ENCODE assay signal across 24 cellular contexts in the genomic region with DNA sequence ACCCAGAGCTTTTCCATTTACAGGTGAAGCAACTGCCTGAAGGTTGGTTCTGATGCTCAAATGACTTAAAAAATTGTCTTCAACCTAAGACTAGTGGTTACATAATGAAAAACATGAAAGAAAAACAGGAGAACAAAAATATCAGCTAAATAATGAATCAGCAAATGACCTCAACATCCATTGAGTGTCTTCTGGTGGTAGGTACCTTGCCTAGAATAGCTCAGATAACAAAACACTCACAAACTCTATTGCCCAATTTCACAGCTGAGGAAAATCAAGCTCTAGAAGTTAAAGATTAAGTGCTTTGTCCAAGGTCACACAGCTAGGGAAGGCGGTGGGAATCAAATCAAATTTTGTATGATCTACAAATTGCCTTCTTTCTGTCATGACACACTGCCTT.
DNase-seq lines count a peak whose midpoint lies in the region; ATAC-seq, FAIRE-seq and TF ChIP-seq lines count a peak whose summit lies in the region.
"Had no signal": no experiment of that assay in that cellular context is flagged by ENCODE, and none has a peak within 500 bp of the region (broad histone marks: within the 10 kb centered on the region; RNA-seq: fewer than 3 reads in every experiment).

No MANE protein-coding gene starts in this region.

- H3K4me3 ChIP-seq in GM23248 = no peak overlapping the region
- no peak overlapping the region for H3K4me3 ChIP-seq in astrocyte (ENCODE audit: insufficient read depth, low read depth, low read length)
- H3K4me3 ChIP-seq in fibroblast of the aortic adventitia (ENCODE audit: low read depth, low read length) = no peak overlapping the region
- H3K4me3 ChIP-seq in osteoblast (ENCODE audit: insufficient read depth, low read length) = no peak overlapping the region
- no peak overlapping the region for H3K4me3 ChIP-seq in H7 (ENCODE audit: insufficient read depth, low read depth, low read length)
- H3K4me3 ChIP-seq: BLaER1, GM12878 had no signal

- in situ Hi-C loops in GM23248 (cut with MboI) = no loop called here

- H3K79me2 ChIP-seq in GM23248 (ENCODE audit: insufficient read depth) (no peaks in the 10 kb centered on the region), astrocyte (ENCODE audit: insufficient read depth, low read length) (no peaks in the 10 kb centered on the region), osteoblast (ENCODE audit: insufficient read depth, low read length) (no peaks in the 10 kb centered on the region)

- H3K4me1 ChIP-seq in GM23248 (ENCODE audit: insufficient read depth) (no peaks in the 10 kb centered on the region), astrocyte (ENCODE audit: insufficient read depth, low read length) (no peaks in the 10 kb centered on the region), osteoblast (ENCODE audit: insufficient read depth, low read length) (no peaks in the 10 kb centered on the region)
- H3K4me1 ChIP-seq: BLaER1, Caco-2 had no signal

- H3K4me1 Mint-ChIP-seq in astrocyte (ENCODE audit: low read depth, unreplicated experiment) = no peaks in the 10 kb centered on the region
- H3K4me1 Mint-ChIP-seq in T-helper 17 cell = no peaks in the 10 kb centered on the region
- H3K4me1 Mint-ChIP-seq: B cell; CD4-positive, CD25-positive, alpha-beta regulatory T cell had no signal

- H2AFZ ChIP-seq in GM23248 (no peak overlapping the region), astrocyte (ENCODE audit: low read depth, low read length) (no peak overlapping the region), osteoblast (ENCODE audit: low read length) (no peak overlapping the region)

- H3K9me3 Mint-ChIP-seq in astrocyte (ENCODE audit: unreplicated experiment) = peaks cover 2% of the 10 kb centered on the region

- H3K36me3 ChIP-seq in GM23248 (ENCODE audit: low read depth) (no peaks in the 10 kb centered on the region), astrocyte (ENCODE audit: insufficient read depth, low read length) (no peaks in the 10 kb centered on the region), osteoblast (ENCODE audit: insufficient read depth, low read length) (no peaks in the 10 kb centered on the region), H7 (replicated peaks; ENCODE audit: control insufficient read depth, insufficient read depth, low read length) (no peaks in the 10 kb centered on the region)
- H3K36me3 ChIP-seq: BLaER1 had no signal

- FAIRE-seq in astrocyte (lab: Jason Lieb, UNC) = no peak
- FAIRE-seq: A204.1, GM12878, GM18507, H54 had no signal

- no peaks in the 10 kb centered on the region for H3K36me3 Mint-ChIP-seq in astrocyte (ENCODE audit: low read depth, unreplicated experiment)
- no peaks in the 10 kb centered on the region for H3K36me3 Mint-ChIP-seq in T-helper 17 cell (ENCODE audit: low read depth)
- H3K36me3 Mint-ChIP-seq: CD4-positive, CD25-positive, alpha-beta regulatory T cell; CD8-positive, alpha-beta T cell had no signal

- H3K27me3 ChIP-seq in GM23248 (replicated peaks; ENCODE audit: insufficient read depth) (no peaks in the 10 kb centered on the region), astrocyte (ENCODE audit: insufficient read depth, low read length) (peaks cover 3% of the 10 kb centered on the region), osteoblast (ENCODE audit: insufficient read depth, low read length) (no peaks in the 10 kb centered on the region), H7 (ENCODE audit: control insufficient read depth, insufficient read depth, low read length) (no peaks in the 10 kb centered on the region)
- H3K27me3 ChIP-seq: BLaER1 had no signal

- no peak overlapping the region for H3K4me2 ChIP-seq in GM23248 (ENCODE audit: unreplicated experiment)
- H3K4me2 ChIP-seq in astrocyte (ENCODE audit: low read length) = no peak overlapping the region
- H3K4me2 ChIP-seq in osteoblast (ENCODE audit: insufficient read depth, low read length) = no peak overlapping the region
- H3K4me2 ChIP-seq: BLaER1 had no signal

- no peak overlapping the region for H3K9ac ChIP-seq in GM23248
- H3K9ac ChIP-seq in astrocyte (ENCODE audit: low read length) = no peak overlapping the region
- H3K9ac ChIP-seq: BLaER1 had no signal

- H3K9me2 ChIP-seq in GM23248 (ENCODE audit: insufficient read depth) = no peaks in the 10 kb centered on the region

- 97 to 100% methylated on average over 1 of the region's 1 CpG for WGBS in GM23248 (ENCODE audit: low coverage in 1 of 2, low lambda C conversion rate in 2 of 2, missing lambda C conversion rate in 2 of 2), 2 experiments

- ATAC-seq in T-helper 17 cell (no peak), HG02759 (IDR thresholded peaks at IDR 0.05; ENCODE audit: unreplicated experiment) (no peak)
- ATAC-seq: CD8-positive, alpha-beta T cell; GM12878 had no signal

- H3K9me3 ChIP-seq in GM23248 (ENCODE audit: low read depth) (no peaks in the 10 kb centered on the region), astrocyte (ENCODE audit: insufficient read depth, low read depth, low read length) (no peaks in the 10 kb centered on the region), osteoblast (ENCODE audit: low read depth, low read length) (no peaks in the 10 kb centered on the region), T-helper 17 cell (ENCODE audit: control insufficient read depth, low read length, poor library complexity, severe bottlenecking) (no peaks in the 10 kb centered on the region)
- H3K9me3 ChIP-seq: BLaER1 had no signal

- no peak overlapping the region for H3K27ac Mint-ChIP-seq in astrocyte (ENCODE audit: unreplicated experiment)
- H3K27ac Mint-ChIP-seq in T-helper 17 cell = no peak overlapping the region
- H3K27ac Mint-ChIP-seq: B cell; CD4-positive, CD25-positive, alpha-beta regulatory T cell; CD8-positive, alpha-beta T cell had no signal

- TF ChIP-seq CTCF in astrocyte (IDR thresholded peaks at IDR 0.05; ENCODE audit: insufficient read depth, low read depth, low read length) (no peak), fibroblast of the aortic adventitia (IDR thresholded peaks at IDR 0.05; ENCODE audit: insufficient read depth, low read length) (no peak), osteoblast (IDR thresholded peaks at IDR 0.05; ENCODE audit: extremely low read depth, low read depth, low read length) (no peak)

- no peaks in the 10 kb centered on the region for H3F3A ChIP-seq in GM23248 (ENCODE audit: insufficient read depth)

- H4K20me1 ChIP-seq in GM23248 (ENCODE audit: insufficient read depth) (no peaks in the 10 kb centered on the region), astrocyte (ENCODE audit: insufficient read depth, low read length) (no peaks in the 10 kb centered on the region), osteoblast (ENCODE audit: insufficient read depth, low read length) (no peaks in the 10 kb centered on the region)
- H4K20me1 ChIP-seq: BLaER1 had no signal

- intact Hi-C loops in cardiac septum (cut with DNase I) = no loop called here

- H3K4me3 Mint-ChIP-seq in astrocyte (ENCODE audit: unreplicated experiment) (no peak overlapping the region), T-helper 17 cell (no peak overlapping the region)
- H3K4me3 Mint-ChIP-seq: B cell; CD4-positive, CD25-positive, alpha-beta regulatory T cell; CD8-positive, alpha-beta T cell had no signal

- H3K27me3 Mint-ChIP-seq in astrocyte (ENCODE audit: low read depth, unreplicated experiment) = peaks cover 14% of the 10 kb centered on the region
- no peaks in the 10 kb centered on the region for H3K27me3 Mint-ChIP-seq in T-helper 17 cell
- H3K27me3 Mint-ChIP-seq: B cell; CD4-positive, CD25-positive, alpha-beta regulatory T cell had no signal

- DNase-seq in GM23248 = peak; percentile 33
- DNase-seq in astrocyte (ENCODE audit: low read depth) = peak; percentile 8
- DNase-seq in fibroblast of the aortic adventitia (ENCODE audit: low read depth) = peak; percentile 18
- DNase-seq in osteoblast (ENCODE audit: insufficient read length, low spot score, missing footprints) = peak; percentile 69
- no peak for DNase-seq in T-helper 17 cell
- no peak for DNase-seq in H7
- no peak for DNase-seq in cardiac septum (ENCODE audit: low spot score)
- DNase-seq: Caco-2; CD4-positive, CD25-positive, alpha-beta regulatory T cell; CD8-positive, alpha-beta T cell; DMS79; EL; GDM1; GOT3; HCEC 1CT had no signal

- no peak overlapping the region for H3K27ac ChIP-seq in GM23248
- H3K27ac ChIP-seq in astrocyte (ENCODE audit: low read depth, low read length) = no peak overlapping the region
- H3K27ac ChIP-seq in osteoblast (ENCODE audit: low read depth, low read length) = no peak overlapping the region
- H3K27ac ChIP-seq: 22Rv1, BLaER1, C4-2B had no signal

Comparison
In these comparisons a context has a peak if more than half of its experiments do, and no peak if none do; other contexts are left out.
1. DNase-seq: peak in GM23248 (single experiment), astrocyte (single experiment), fibroblast of the aortic adventitia (single experiment) and osteoblast (single experiment); none in T-helper 17 cell (0 of 3), H7 (single experiment) and cardiac septum (single experiment).